In the genomic region with DNA sequence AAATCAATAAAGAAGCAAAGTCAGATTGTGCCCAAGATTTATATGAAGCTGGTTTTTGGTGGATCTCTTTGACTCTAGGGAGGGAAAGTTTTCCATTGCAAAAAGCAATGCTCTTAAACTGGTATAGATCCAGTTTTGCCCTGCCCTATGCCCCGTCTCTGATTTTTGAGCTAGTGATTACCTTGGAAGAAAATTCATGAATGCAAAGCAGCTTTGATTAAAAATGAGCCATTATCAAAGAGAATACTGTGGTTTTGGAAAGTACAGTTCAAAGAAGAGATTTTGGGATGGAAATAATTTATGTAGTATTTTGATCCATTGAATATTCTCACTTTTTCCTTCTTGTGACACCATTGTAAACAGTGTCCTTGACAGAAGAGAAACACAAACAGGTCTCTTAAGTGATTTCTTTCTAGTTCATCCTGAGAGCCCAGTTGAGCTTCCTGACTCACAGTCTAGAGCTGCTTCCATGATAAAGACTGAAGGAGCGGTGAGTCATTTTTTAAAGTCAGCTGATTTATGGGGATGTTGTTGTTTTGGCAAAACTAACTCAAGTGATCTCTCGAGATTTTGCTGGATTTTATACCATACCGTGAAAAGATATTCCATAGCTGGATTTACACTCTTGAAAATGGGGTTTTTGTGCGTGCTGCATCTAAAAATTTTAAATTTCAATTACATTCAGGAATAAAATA, we compare ENCODE assay signal across 7 cellular contexts.
DNase-seq lines count a peak whose midpoint lies in the region; ATAC-seq and TF ChIP-seq lines count a peak whose summit lies in the region.

No MANE protein-coding gene starts in this region.

- H3K79me2 ChIP-seq in HCT116 (ENCODE audit: insufficient read depth, low read length), result peaks cover 76% of the 10 kb centered on the region

- no peaks in the 10 kb centered on the region for H3K9me3 ChIP-seq in HCT116 (ENCODE audit: control insufficient read depth in 1 of 2, insufficient read depth in 1 of 2, low read depth in 1 of 2, low read length in 2 of 2)
- no peaks in the 10 kb centered on the region for H3K9me3 ChIP-seq in skeletal muscle tissue (ENCODE audit: control insufficient read depth in 3 of 3, low read length in 3 of 3)

- H3K9ac ChIP-seq in HCT116 (ENCODE audit: low read length), result no peak overlapping the region
- no peak overlapping the region for H3K9ac ChIP-seq in skeletal muscle tissue (ENCODE audit: low read depth in 1 of 3, low read length in 3 of 3)

- no peaks in the 10 kb centered on the region for H3K36me3 ChIP-seq in HCT116 (ENCODE audit: control insufficient read depth in 1 of 2, insufficient read depth in 2 of 2, low read length in 2 of 2)
- H3K36me3 ChIP-seq in skeletal muscle tissue (ENCODE audit: control insufficient read depth in 3 of 3, insufficient read depth in 3 of 3, low read length in 3 of 3), result no peaks in the 10 kb centered on the region

- RAD21 ChIA-PET in HCT116 (lab: Charles Lee; ENCODE audit: low non-redundant PET in 1 of 2, low total read pairs in 2 of 2, uncharacterized antibody in 2 of 2, unreplicated experiment in 2 of 2), result interaction anchor here in 1 of 2 experiments (1.1 kb wide), 1 partner anchor 81 kb away, joined by 3 read pairs; no protein-coding TSS in a partner anchor

- TF ChIP-seq RAD21 in HCT116 (IDR thresholded peaks at IDR 0.05; ENCODE audit: low read depth), result no peak

- no peaks in the 10 kb centered on the region for H4K20me1 ChIP-seq in HCT116 (ENCODE audit: insufficient read depth)

- peak; percentile 39 for DNase-seq in HCT116 (ENCODE audit: low read depth, low spot score)
- peak; percentile 76 for DNase-seq in SK-MEL-5 (ENCODE audit: low read depth, low spot score)
- peak; percentile 91 for DNase-seq in fibroblast of the aortic adventitia (ENCODE audit: low read depth)
- no peak for DNase-seq in COR-L47 (lab: John Stamatoyannopoulos, UW)
- no peak for DNase-seq in NCI-H524 treated with DMSO at 0.1 percent for 48 hours (lab: John Stamatoyannopoulos, UW)
- no peak for DNase-seq in T-helper 9 cell

- TF ChIP-seq POLR2A in HCT116 (IDR thresholded peaks at IDR 0.05; ENCODE audit: borderline replicate concordance, extremely low read depth, insufficient read depth, insufficient read length), result no peak

- in situ Hi-C loops in SK-MEL-5 (cut with HindIII; ENCODE audit: low pct_unique_long_range_greater_than_20kb, low sequenced_read_pairs), result no loop called here

- no peak overlapping the region for H2AFZ ChIP-seq in HCT116 (ENCODE audit: low read depth, low read length, poor library complexity, severe bottlenecking)

- POLR2A ChIA-PET in HCT116 (lab: Charles Lee), result interaction anchor here (1.2 to 1.6 kb wide), 2 partner anchors 8 to 77 kb away, joined by 5 to 6 read pairs; partner anchors contain the start of gene AFF1

- H3K4me1 ChIP-seq in HCT116 (ENCODE audit: control insufficient read depth in 1 of 2, insufficient read depth in 2 of 2, low read length in 2 of 2) (peaks cover 25 to 37% of the 10 kb centered on the region in 2 experiments), skeletal muscle tissue (ENCODE audit: control insufficient read depth in 3 of 3, insufficient read depth in 3 of 3, low read length in 3 of 3) (peaks cover 43 to 54% (median 43%) of the 10 kb centered on the region in 3 donors)

- no peaks in the 10 kb centered on the region for H3K27me3 ChIP-seq in HCT116 (ENCODE audit: insufficient read depth, low read length)
- H3K27me3 ChIP-seq in skeletal muscle tissue (ENCODE audit: control insufficient read depth in 3 of 3, insufficient read depth in 3 of 3, low read length in 3 of 3), result no peaks in the 10 kb centered on the region

- no peak for ATAC-seq in HCT116

- H3K4me3 ChIP-seq in HCT116 (replicated peaks in 1 of 2; ENCODE audit: low read depth in 1 of 2, low read length in 2 of 2) (no peak overlapping the region), fibroblast of the aortic adventitia (ENCODE audit: low read depth, low read length) (no peak overlapping the region), skeletal muscle tissue (ENCODE audit: low read length in 3 of 3) (peak overlapping the region in 1 of 3 donors; percentile 27)

- BruUV-seq in HCT116 (replicated peaks; lab: Mats Ljungman, UMichigan), result no TSS peak

- CTCF ChIA-PET in HCT116 (lab: Charles Lee), result no interaction called here

- TF ChIP-seq CTCF in HCT116 (IDR thresholded peaks at IDR 0.05 in 2 of 3, conservative IDR thresholded peaks at IDR 0.05 in 1 of 3; ENCODE audit: borderline replicate concordance in 1 of 3, insufficient read depth in 1 of 3, low read depth in 2 of 3, low read length in 2 of 3) (no peak), fibroblast of the aortic adventitia (IDR thresholded peaks at IDR 0.05; ENCODE audit: insufficient read depth, low read length) (no peak)

- intact Hi-C loops in HCT116 (cut with micrococcal nuclease), result no loop called here

- no peaks in the 10 kb centered on the region for H3K9me2 ChIP-seq in HCT116 (ENCODE audit: insufficient read depth)

- H3K4me2 ChIP-seq in HCT116 (ENCODE audit: low read length), result peak overlapping the region; percentile 20; the same call in 1 of the 2 replicates

- H3K27ac ChIP-seq in HCT116 (ENCODE audit: low read depth, low read length), result no peak overlapping the region
- peak overlapping the region; percentile 56 for H3K27ac ChIP-seq in skeletal muscle tissue (ENCODE audit: low read depth, low read length)

TF ChIP-seq in HCT116, 20 proteins besides CTCF, POLR2A, EP300 and RAD21:
- TF ChIP-seq ATF3 (IDR thresholded peaks at IDR 0.05) (no peak), FOSL1 (IDR thresholded peaks at IDR 0.05; ENCODE audit: low read depth) (peak; percentile 60), JUND (IDR thresholded peaks at IDR 0.05) (peak; percentile 38; the same call in 1 of the 2 replicates)

Comparison
In these comparisons a context has a peak if more than half of its experiments do, and no peak if none do; other contexts are left out.
1. DNase-seq: peak in HCT116 (single experiment), SK-MEL-5 (single experiment) and fibroblast of the aortic adventitia (single experiment); none in COR-L47 (single experiment), NCI-H524 treated with DMSO at 0.1 percent for 48 hours (single experiment) and T-helper 9 cell (single experiment).